ENCODE assay signal across 16 cellular contexts in genomic region chr20:57583289-57584257, GRCh38. TPM values are rescaled to one million over a fixed set of nuclear protein-coding genes. Genes with fewer than 3 reads are reported as not detected.
A peak's percentile ranks its signal among the peaks of the same experiment; 100 is the strongest.
DNase-seq lines count a peak whose midpoint lies in the region; ATAC-seq and TF ChIP-seq lines count a peak whose summit lies in the region.
"Had no signal": no experiment of that assay in that cellular context is flagged by ENCODE, and none has a peak within 500 bp of the region (broad histone marks: within the 10 kb centered on the region; RNA-seq: fewer than 3 reads in every experiment).

No MANE protein-coding gene starts in this region.

- no peaks in the 10 kb centered on the region for H3K36me3 Mint-ChIP-seq in central memory CD8-positive, alpha-beta T cell (ENCODE audit: insufficient read depth)
- no peaks in the 10 kb centered on the region for H3K36me3 Mint-ChIP-seq in CD4-positive, alpha-beta T cell (ENCODE audit: low read depth)
- H3K36me3 Mint-ChIP-seq: natural killer cell treated with Interleukin-12 subunit alpha and Interleukin-12 subunit beta and Interleukin-15 and Interleukin-18, amount 100 ng/mL, for 72 hours had no signal

- in situ Hi-C loops in GM23248 (cut with MboI): no loop called here

- no peak overlapping the region for H3K4me3 Mint-ChIP-seq in central memory CD8-positive, alpha-beta T cell
- no peak overlapping the region for H3K4me3 Mint-ChIP-seq in CD4-positive, alpha-beta T cell
- H3K4me3 Mint-ChIP-seq: activated CD4-positive, alpha-beta T cell treated with anti-CD3 and anti-CD28 coated beads, Interleukin-2, amount 10 ng/mL, durations not matched to agents 7 days and 5 days; activated T-helper 1 cell treated with anti-CD3 and anti-CD28 coated beads, Interleukin-12 subunit alpha, Interleukin-12 subunit beta, Interleukin-2, Interleukin-4 antibody, amounts not matched to agents 30 ng/mL and 10 ng/mL and 1 ng/mL, durations not matched to agents 14 hours and 24 hours and 36 hours; effector memory CD8-positive, alpha-beta T cell; natural killer cell treated with Interleukin-12 subunit alpha and Interleukin-12 subunit beta and Interleukin-15 and Interleukin-18, amount 100 ng/mL, for 72 hours had no signal

- H3K4me1 ChIP-seq in KMS-11 (ENCODE audit: low read depth, poor library complexity, severe bottlenecking) (no peaks in the 10 kb centered on the region), mucosa of descending colon (ENCODE audit: low read depth) (peaks cover 19% of the 10 kb centered on the region), GM23248 (ENCODE audit: insufficient read depth) (no peaks in the 10 kb centered on the region)

- no peaks in the 10 kb centered on the region for H3K9me3 ChIP-seq in mucosa of descending colon
- peaks cover 9% of the 10 kb centered on the region for H3K9me3 ChIP-seq in CD4-positive, alpha-beta T cell (ENCODE audit: control insufficient read depth, low read length)
- no peaks in the 10 kb centered on the region for H3K9me3 ChIP-seq in GM23248 (ENCODE audit: low read depth)

- no peaks in the 10 kb centered on the region for H3K36me3 ChIP-seq in KMS-11 (ENCODE audit: insufficient read depth)
- H3K36me3 ChIP-seq in mucosa of descending colon (ENCODE audit: low read depth): no peaks in the 10 kb centered on the region
- H3K36me3 ChIP-seq in GM23248 (ENCODE audit: low read depth): no peaks in the 10 kb centered on the region

- intact Hi-C loops in mucosa of descending colon (cut with DNase I, micrococcal nuclease): loop anchor here in 1 of 2 donors (10.0 kb wide), 1 partner anchor 199 kb away; no protein-coding TSS in a partner anchor
- intact Hi-C loops in CD4-positive, alpha-beta T cell (cut with DNase I, micrococcal nuclease): no loop called here

- no peak for DNase-seq in central memory CD8-positive, alpha-beta T cell (ENCODE audit: low spot score in 2 of 2)
- DNase-seq in mucosa of descending colon: peak in 2 of 3 donors; percentile 17 to 31
- no peak for DNase-seq in dedifferentiated amniotic fluid mesenchymal stem cell (ENCODE audit: extremely low spot score)
- no peak for DNase-seq in CD4-positive, alpha-beta T cell
- DNase-seq in C1 segment of cervical spinal cord (lab: John Stamatoyannopoulos, UW): no peak
- DNase-seq in GM23248: no peak
- DNase-seq: activated CD4-positive, alpha-beta T cell treated with anti-CD3 and anti-CD28 coated beads, Interleukin-2, amount 10 ng/mL, durations not matched to agents 7 days and 5 days; DMS79; effector memory CD8-positive, alpha-beta T cell; NCI-H774 had no signal

- H3K4me2 ChIP-seq in KMS-11: no peak overlapping the region
- no peak overlapping the region for H3K4me2 ChIP-seq in GM23248 (ENCODE audit: unreplicated experiment)

- TF ChIP-seq CTCF in KMS-11 (conservative IDR thresholded peaks at IDR 0.05; ENCODE audit: low read depth, low read length) (peak; percentile 11; the same call in 1 of the 2 replicates), mucosa of descending colon (IDR thresholded peaks at IDR 0.05) (no peak)
- no peak for TF ChIP-seq CTCF in CD4-positive, alpha-beta T cell (IDR thresholded peaks at IDR 0.05)

- WGBS in GM23248 (ENCODE audit: low coverage in 1 of 2, low lambda C conversion rate in 2 of 2, missing lambda C conversion rate in 2 of 2), 2 experiments: 55 to 62% methylated on average over 16 to 18 of the region's 18 CpGs

- CTCF ChIA-PET in CD4-positive, alpha-beta T cell (lab: Charles Lee): no interaction called here

- H3K9ac ChIP-seq in KMS-11 (no peak overlapping the region), GM23248 (no peak overlapping the region)

- H3K27ac ChIP-seq in KMS-11: no peak overlapping the region
- H3K27ac ChIP-seq in temporal lobe (ENCODE audit: low read depth, low read length): peak overlapping the region; percentile 83
- no peak overlapping the region for H3K27ac ChIP-seq in CD4-positive, alpha-beta T cell (ENCODE audit: low read depth, low read length)
- no peak overlapping the region for H3K27ac ChIP-seq in GM23248

- H3K4me3 ChIP-seq in KMS-11 (IDR thresholded peaks at IDR 0.05; ENCODE audit: insufficient read depth, low read depth, low read length) (no peak overlapping the region), mucosa of descending colon (no peak overlapping the region), GM23248 (no peak overlapping the region)

- H3K4me1 Mint-ChIP-seq in central memory CD8-positive, alpha-beta T cell: peaks cover 5% of the 10 kb centered on the region
- no peaks in the 10 kb centered on the region for H3K4me1 Mint-ChIP-seq in CD4-positive, alpha-beta T cell (ENCODE audit: low read depth)
- H3K4me1 Mint-ChIP-seq: activated CD4-positive, alpha-beta T cell treated with anti-CD3 and anti-CD28 coated beads, Interleukin-2, amount 10 ng/mL, durations not matched to agents 7 days and 5 days had no signal

- no peaks in the 10 kb centered on the region for H4K20me1 ChIP-seq in KMS-11 (ENCODE audit: insufficient read depth)
- no peaks in the 10 kb centered on the region for H4K20me1 ChIP-seq in GM23248 (ENCODE audit: insufficient read depth)

- H3K79me2 ChIP-seq in KMS-11 (ENCODE audit: insufficient read depth, low read depth) (no peaks in the 10 kb centered on the region), GM23248 (ENCODE audit: insufficient read depth) (no peaks in the 10 kb centered on the region)

- peak overlapping the region; percentile 38 for H3K27ac Mint-ChIP-seq in central memory CD8-positive, alpha-beta T cell (ENCODE audit: low read depth)
- no peak overlapping the region for H3K27ac Mint-ChIP-seq in CD4-positive, alpha-beta T cell
- H3K27ac Mint-ChIP-seq: activated CD4-positive, alpha-beta T cell treated with anti-CD3 and anti-CD28 coated beads, Interleukin-2, amount 10 ng/mL, durations not matched to agents 7 days and 5 days; activated T-helper 1 cell treated with anti-CD3 and anti-CD28 coated beads, Interleukin-12 subunit alpha, Interleukin-12 subunit beta, Interleukin-2, Interleukin-4 antibody, amounts not matched to agents 30 ng/mL and 10 ng/mL and 1 ng/mL, durations not matched to agents 14 hours and 24 hours and 36 hours; effector memory CD8-positive, alpha-beta T cell; natural killer cell treated with Interleukin-12 subunit alpha and Interleukin-12 subunit beta and Interleukin-15 and Interleukin-18, amount 100 ng/mL, for 72 hours had no signal

- POLR2A ChIA-PET in CD4-positive, alpha-beta T cell (lab: Charles Lee): no interaction called here

- no peak for ATAC-seq in central memory CD8-positive, alpha-beta T cell (replicated peaks; ENCODE audit: extremely low read depth, poor library complexity, severe bottlenecking)
- ATAC-seq in mucosa of descending colon: no peak
- no peak for ATAC-seq in CD4-positive, alpha-beta T cell (ENCODE audit: poor library complexity)
- ATAC-seq: effector memory CD8-positive, alpha-beta T cell; natural killer cell treated with Interleukin-12 subunit alpha and Interleukin-12 subunit beta and Interleukin-15 and Interleukin-18, amount 100 ng/mL, for 72 hours had no signal

- peaks cover 89% of the 10 kb centered on the region for H3K27me3 ChIP-seq in KMS-11 (ENCODE audit: insufficient read depth, low read depth)
- peaks cover 16% of the 10 kb centered on the region for H3K27me3 ChIP-seq in CD4-positive, alpha-beta T cell (ENCODE audit: control insufficient read depth, insufficient read depth, low read length)
- peaks cover 72% of the 10 kb centered on the region for H3K27me3 ChIP-seq in GM23248 (replicated peaks; ENCODE audit: insufficient read depth)

- H3K27me3 Mint-ChIP-seq in central memory CD8-positive, alpha-beta T cell: peaks cover 78% of the 10 kb centered on the region
- peaks cover 73% of the 10 kb centered on the region for H3K27me3 Mint-ChIP-seq in CD4-positive, alpha-beta T cell

- H3K9me2 ChIP-seq in GM23248 (ENCODE audit: insufficient read depth): no peaks in the 10 kb centered on the region

- H2AFZ ChIP-seq in KMS-11 (ENCODE audit: low read depth): no peak overlapping the region
- no peak overlapping the region for H2AFZ ChIP-seq in GM23248

- H3F3A ChIP-seq in GM23248 (ENCODE audit: insufficient read depth): no peaks in the 10 kb centered on the region

- no peaks in the 10 kb centered on the region for H3K9me3 Mint-ChIP-seq in central memory CD8-positive, alpha-beta T cell
- no peaks in the 10 kb centered on the region for H3K9me3 Mint-ChIP-seq in CD4-positive, alpha-beta T cell
- H3K9me3 Mint-ChIP-seq: activated T-helper 1 cell treated with anti-CD3 and anti-CD28 coated beads, Interleukin-12 subunit alpha, Interleukin-12 subunit beta, Interleukin-2, Interleukin-4 antibody, amounts not matched to agents 30 ng/mL and 10 ng/mL and 1 ng/mL, durations not matched to agents 14 hours and 24 hours and 36 hours; effector memory CD8-positive, alpha-beta T cell; natural killer cell treated with Interleukin-12 subunit alpha and Interleukin-12 subunit beta and Interleukin-15 and Interleukin-18, amount 100 ng/mL, for 72 hours had no signal

RNA-seq across cellular contexts. Expression of gene PCK1, which starts 22.7 kb away (rescaled TPM):
- total RNA-seq in mucosa of descending colon: 100 to 1,000 TPM; 134 to 467 (median 136) TPM
- under 0.01 TPM for total RNA-seq in temporal lobe
- not detected for total RNA-seq in CD4-positive, alpha-beta T cell
- not detected in 2 replicates for total RNA-seq in GM23248 (2014; rRNA removed; shearing (Covaris generic))
- polyA plus RNA-seq in GM23248 (2016; fragmentation: Nextera tagmentation; extraction: Ambion mirVana): not detected in 2 replicates
- total RNA-seq: activated CD4-positive, alpha-beta T cell treated with anti-CD3 and anti-CD28 coated beads, Interleukin-2, amount 10 ng/mL, durations not matched to agents 7 days and 5 days; activated T-helper 1 cell treated with anti-CD3 and anti-CD28 coated beads, Interleukin-12 subunit alpha, Interleukin-12 subunit beta, Interleukin-2, Interleukin-4 antibody, amounts not matched to agents 30 ng/mL and 10 ng/mL and 1 ng/mL, durations not matched to agents 14 hours and 24 hours and 36 hours; HT1080; natural killer cell treated with Interleukin-12 subunit alpha and Interleukin-12 subunit beta and Interleukin-15 and Interleukin-18, amount 100 ng/mL, for 72 hours had no signal
- polyA plus RNA-seq: BJ had no signal

RNA-seq across cellular contexts. Expression of gene ZBP1, which starts 36.7 kb away (rescaled TPM):
- total RNA-seq in mucosa of descending colon (10 to 100 TPM in 1 of 3 donors, 1 to 10 TPM in 2; 1.8 to 12.8 (median 3.6) TPM), temporal lobe (not detected)
- total RNA-seq in CD4-positive, alpha-beta T cell: 10 to 100 TPM; 39.0 to 40.1 TPM
- total RNA-seq in GM23248 (2014; rRNA removed; shearing (Covaris generic)): not detected in 2 replicates
- polyA plus RNA-seq in GM23248 (2016; fragmentation: Nextera tagmentation; extraction: Ambion mirVana): not detected in 2 replicates
- total RNA-seq: HT1080 had no signal
- polyA plus RNA-seq: BJ had no signal

RNA-seq across cellular contexts. Expression of gene CTCFL, which starts 58.6 kb away (rescaled TPM):
- not detected for total RNA-seq in mucosa of descending colon
- total RNA-seq in temporal lobe: not detected
- not detected for total RNA-seq in CD4-positive, alpha-beta T cell
- total RNA-seq in GM23248 (2014; rRNA removed; shearing (Covaris generic)): not detected in 2 replicates
- not detected in 2 replicates for polyA plus RNA-seq in GM23248 (2016; fragmentation: Nextera tagmentation; extraction: Ambion mirVana)
- total RNA-seq: activated CD4-positive, alpha-beta T cell treated with anti-CD3 and anti-CD28 coated beads, Interleukin-2, amount 10 ng/mL, durations not matched to agents 7 days and 5 days; activated T-helper 1 cell treated with anti-CD3 and anti-CD28 coated beads, Interleukin-12 subunit alpha, Interleukin-12 subunit beta, Interleukin-2, Interleukin-4 antibody, amounts not matched to agents 30 ng/mL and 10 ng/mL and 1 ng/mL, durations not matched to agents 14 hours and 24 hours and 36 hours; HT1080; natural killer cell treated with Interleukin-12 subunit alpha and Interleukin-12 subunit beta and Interleukin-15 and Interleukin-18, amount 100 ng/mL, for 72 hours had no signal
- polyA plus RNA-seq: BJ had no signal

Comparison
In these comparisons a context has a peak if more than half of its experiments do, and no peak if none do; other contexts are left out.
1. DNase-seq: peak in mucosa of descending colon (2 of 3); none in central memory CD8-positive, alpha-beta T cell (0 of 2), dedifferentiated amniotic fluid mesenchymal stem cell (single experiment), CD4-positive, alpha-beta T cell (0 of 10), C1 segment of cervical spinal cord (0 of 14) and GM23248 (single experiment).
2. RNA of gene PCK1, which starts 22.7 kb away (total RNA-seq): 134 to 467 TPM in mucosa of descending colon; under 0.01 TPM in temporal lobe (single experiment), not detected in CD4-positive, alpha-beta T cell and not detected in GM23248; every median in the first group is over 100 times any median in the second.